Comparison of ENCODE assay signal across 23 cellular contexts in the genomic region with DNA sequence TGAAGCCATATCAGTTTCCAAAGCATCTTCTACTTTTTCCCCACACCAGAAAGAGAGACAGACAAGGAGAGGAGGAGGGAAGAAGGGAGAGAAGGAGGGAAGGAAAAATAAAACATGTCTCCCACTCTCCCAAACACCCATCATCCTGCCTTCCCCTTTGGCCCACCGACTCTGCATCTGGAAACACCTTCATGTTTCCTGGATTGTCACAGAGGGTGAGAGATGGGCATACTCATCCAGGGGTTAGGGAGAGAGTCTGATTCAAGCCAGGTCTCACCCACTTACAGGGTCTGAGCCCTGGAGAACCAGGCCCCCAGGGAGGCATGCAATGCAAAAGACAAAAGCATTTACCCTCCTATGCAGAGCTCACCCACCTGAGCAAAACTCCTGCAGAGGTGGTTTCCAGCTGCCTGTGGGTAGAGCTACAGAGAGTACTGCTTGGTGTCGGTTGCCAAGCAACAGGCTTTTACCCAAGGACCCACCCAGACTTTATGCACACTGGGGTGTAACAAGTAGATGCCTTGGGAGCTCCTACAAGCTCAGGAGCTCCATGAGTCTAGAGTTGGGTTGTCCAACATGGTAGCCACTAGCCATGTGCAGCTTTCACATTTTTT.
"Had no signal": no experiment of that assay in that cellular context is flagged by ENCODE, and none has a peak within 500 bp of the region (broad histone marks: within the 10 kb centered on the region; RNA-seq: fewer than 3 reads in every experiment).

No MANE protein-coding gene starts in this region.

- H3K4me1 ChIP-seq: body of pancreas, lower lobe of right lung had no signal

- H3K4me3 Mint-ChIP-seq: activated naive CD4-positive, alpha-beta T cell treated with anti-CD3 and anti-CD28 coated beads, Interleukin-2, amount 50 U/mL, for 24 hours; immature natural killer cell; nephron progenitor cell; stimulated activated naive B cell treated with anti-CD40 and anti-IgM and Interleukin-4, amounts not matched to agents 10 μg/mL and 1 μg/mL and 100 μg/mL, for 72 hours; type B pancreatic cell; WTC11 had no signal

- H3K27me3 Mint-ChIP-seq: stimulated activated naive B cell treated with anti-CD40 and anti-IgM and Interleukin-4, amounts not matched to agents 10 μg/mL and 1 μg/mL and 100 μg/mL, for 72 hours had no signal

- H3K79me2 ChIP-seq: hepatocyte had no signal

- H3K27me3 ChIP-seq: body of pancreas, cardiac muscle cell, hepatocyte, sigmoid colon had no signal

- H3K4me1 Mint-ChIP-seq: activated naive CD4-positive, alpha-beta T cell treated with anti-CD3 and anti-CD28 coated beads, Interleukin-2, amount 50 U/mL, for 24 hours; immature natural killer cell; stimulated activated naive B cell treated with anti-CD40 and anti-IgM and Interleukin-4, amounts not matched to agents 10 μg/mL and 1 μg/mL and 100 μg/mL, for 72 hours had no signal

- H3K36me3 Mint-ChIP-seq: activated naive CD4-positive, alpha-beta T cell treated with anti-CD3 and anti-CD28 coated beads, Interleukin-2, amount 50 U/mL, for 24 hours; immature natural killer cell; stimulated activated naive B cell treated with anti-CD40 and anti-IgM and Interleukin-4, amounts not matched to agents 10 μg/mL and 1 μg/mL and 100 μg/mL, for 72 hours; WTC11 had no signal

- H2AFZ ChIP-seq: hepatocyte had no signal

- H3K9me3 Mint-ChIP-seq: activated naive CD4-positive, alpha-beta T cell treated with anti-CD3 and anti-CD28 coated beads, Interleukin-2, amount 50 U/mL, for 24 hours; immature natural killer cell; nephron progenitor cell; stimulated activated naive B cell treated with anti-CD40 and anti-IgM and Interleukin-4, amounts not matched to agents 10 μg/mL and 1 μg/mL and 100 μg/mL, for 72 hours; type B pancreatic cell; WTC11 had no signal

- H3K27ac ChIP-seq: body of pancreas, cardiac muscle cell, hepatocyte, lower lobe of right lung, thoracic aorta had no signal

- H3K4me3 ChIP-seq: body of pancreas, cardiac muscle cell, hepatocyte, lower lobe of right lung, mucosa of descending colon, sigmoid colon, smooth muscle cell, thoracic aorta had no signal

- H3K36me3 ChIP-seq: cardiac muscle cell, lower lobe of right lung, sigmoid colon had no signal

- H3K27ac Mint-ChIP-seq: activated naive CD4-positive, alpha-beta T cell treated with anti-CD3 and anti-CD28 coated beads, Interleukin-2, amount 50 U/mL, for 24 hours; immature natural killer cell; nephron progenitor cell; stimulated activated naive B cell treated with anti-CD40 and anti-IgM and Interleukin-4, amounts not matched to agents 10 μg/mL and 1 μg/mL and 100 μg/mL, for 72 hours; type B pancreatic cell had no signal

- H3K4me2 ChIP-seq: hepatocyte, smooth muscle cell had no signal

- DNase-seq: activated gamma-delta T cell treated with Interleukin-2 at 50 U/mL for 16 hours; activated T-cell treated with anti-CD3 and anti-CD28 coated beads, Interleukin-2, amount 50 U/mL, for 1 hour; body of pancreas; effector memory CD4-positive, alpha-beta T cell; foreskin melanocyte; immature natural killer cell; lower lobe of right lung; mesendoderm; mucosa of descending colon; nephron progenitor cell; sigmoid colon; stimulated activated CD4-positive, alpha-beta T cell treated with anti-CD3 and anti-CD28 coated beads, Interleukin-2, amount 100 ng/mL, for 48 hours; stimulated activated CD8-positive, alpha-beta memory T cell treated with anti-CD3 and anti-CD28 coated beads, Interleukin-4, amount 100 ng/mL, for 48 hours; stimulated activated naive B cell treated with anti-CD40 and anti-IgM and Interleukin-4, amounts not matched to agents 10 μg/mL and 1 μg/mL and 100 μg/mL, for 72 hours; T-helper 9 cell had no signal

- ATAC-seq: body of pancreas; left lobe of liver; lower lobe of right lung; mucosa of descending colon; stimulated activated naive B cell treated with anti-CD40 and anti-IgM and Interleukin-4, amounts not matched to agents 10 μg/mL and 1 μg/mL and 100 μg/mL, for 72 hours; WTC11 had no signal
